Comparison of ENCODE assay signal across 13 cellular contexts in the genomic region with DNA sequence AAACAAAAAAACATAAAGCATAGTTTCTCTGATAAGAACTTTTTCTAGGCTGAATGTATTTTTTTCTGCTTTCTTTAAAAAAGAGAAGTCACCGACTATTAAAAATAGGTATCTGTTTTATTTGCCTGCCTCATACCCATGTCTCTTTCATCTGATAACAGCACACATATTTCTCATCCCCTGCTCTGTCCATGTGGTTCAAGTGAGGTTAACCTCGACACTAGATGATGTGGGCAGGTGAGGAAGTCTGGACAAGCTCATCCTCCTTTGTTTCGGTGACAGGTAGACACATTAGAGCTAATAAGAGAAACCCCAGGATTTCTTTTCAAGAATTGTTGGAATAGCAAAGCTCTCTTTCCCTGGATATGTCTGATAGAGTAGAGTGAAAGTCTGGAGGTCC.
DNase-seq lines count a peak whose midpoint lies in the region; ATAC-seq and TF ChIP-seq lines count a peak whose summit lies in the region.
"Had no signal": no experiment of that assay in that cellular context is flagged by ENCODE, and none has a peak within 500 bp of the region (broad histone marks: within the 10 kb centered on the region; RNA-seq: fewer than 3 reads in every experiment).

No MANE protein-coding gene starts in this region.

- H3K4me3 Mint-ChIP-seq in mesothelial cell of epicardium, result no peak overlapping the region
- H3K4me3 Mint-ChIP-seq: CD4-positive, alpha-beta T cell; CD8-positive, alpha-beta T cell had no signal

- H3K27ac Mint-ChIP-seq in mesothelial cell of epicardium, result peak overlapping the region; percentile 41
- H3K27ac Mint-ChIP-seq: CD4-positive, alpha-beta T cell; CD8-positive, alpha-beta T cell had no signal

- H3K4me1 Mint-ChIP-seq in mesothelial cell of epicardium, result peaks cover 9% of the 10 kb centered on the region

- intact Hi-C loops in Right ventricle myocardium superior (cut with DNase I), result no loop called here

- ATAC-seq in Right ventricle myocardium superior (ENCODE audit: poor library complexity), result no peak
- ATAC-seq: CD8-positive, alpha-beta T cell had no signal

- H3K36me3 Mint-ChIP-seq in mesothelial cell of epicardium, result no peaks in the 10 kb centered on the region
- H3K36me3 Mint-ChIP-seq: CD8-positive, alpha-beta T cell had no signal

- TF ChIP-seq CTCF in mesothelial cell of epicardium (IDR thresholded peaks at IDR 0.05; ENCODE audit: unreplicated experiment), result no peak

- no peaks in the 10 kb centered on the region for H3K9me3 Mint-ChIP-seq in mesothelial cell of epicardium
- H3K9me3 Mint-ChIP-seq: CD4-positive, alpha-beta T cell; CD8-positive, alpha-beta T cell had no signal

- DNase-seq in SK-N-DZ (ENCODE audit: low spot score), result peak; percentile 93
- DNase-seq in mesothelial cell of epicardium (ENCODE audit: low spot score in 2 of 2, unreplicated experiment in 2 of 2), result no peak
- no peak for DNase-seq in NCI-H187 (lab: John Stamatoyannopoulos, UW)
- no peak for DNase-seq in NCI-H1105 treated with DMSO at 0.1 percent for 48 hours (lab: John Stamatoyannopoulos, UW)
- DNase-seq in Right ventricle myocardium superior, result no peak
- DNase-seq: 8988T; ACHN; Caco-2; Calu3; CD4-positive, alpha-beta T cell; CD8-positive, alpha-beta T cell; DMS79 treated with DMSO at 0.1 percent for 48 hours; GF-D8 had no signal

- H3K27me3 Mint-ChIP-seq in mesothelial cell of epicardium (ENCODE audit: low read depth), result no peaks in the 10 kb centered on the region
- H3K27me3 Mint-ChIP-seq: CD4-positive, alpha-beta T cell had no signal
